In genomic region chr19:1503089-1503924, GRCh38 we compare ENCODE assay signal across 10 cellular contexts. TPM values are rescaled to one million over a fixed set of nuclear protein-coding genes. Genes with fewer than 3 reads are reported as not detected.
A peak's percentile ranks its signal among the peaks of the same experiment; 100 is the strongest.
DNase-seq lines count a peak whose midpoint lies in the region; ATAC-seq, FAIRE-seq and TF ChIP-seq lines count a peak whose summit lies in the region.
"Had no signal": no experiment of that assay in that cellular context is flagged by ENCODE, and none has a peak within 500 bp of the region (broad histone marks: within the 10 kb centered on the region; RNA-seq: fewer than 3 reads in every experiment).

No MANE protein-coding gene starts in this region.

- H3K27me3 Mint-ChIP-seq in activated naive CD4-positive, alpha-beta T cell treated with anti-CD3 and anti-CD28 coated beads for 36 hours (ENCODE audit: low read depth): peaks cover 13% of the 10 kb centered on the region

- no peak for ATAC-seq in GM21529 (IDR thresholded peaks at IDR 0.05; ENCODE audit: unreplicated experiment)

- H3K36me3 Mint-ChIP-seq in activated naive CD4-positive, alpha-beta T cell treated with anti-CD3 and anti-CD28 coated beads for 36 hours (ENCODE audit: low read depth): no peaks in the 10 kb centered on the region

- FAIRE-seq in RCC 7860 (lab: Jason Lieb, UNC): no peak
- FAIRE-seq: A204.1 had no signal

- peak overlapping the region in 1 of 2 donors; percentile 22 for H3K4me3 ChIP-seq in right atrium auricular region

- no peak overlapping the region for H3K4me3 Mint-ChIP-seq in activated naive CD4-positive, alpha-beta T cell treated with anti-CD3 and anti-CD28 coated beads for 36 hours

- CTCF ChIA-PET in activated naive CD4-positive, alpha-beta T cell treated with anti-CD3 and anti-CD28 coated beads for 36 hours (lab: Charles Lee): interaction anchor here (0.5 to 2.7 kb wide), 3 partner anchors 10 to 605 kb away, joined by 3 to 7 read pairs (median 3); no protein-coding TSS in a partner anchor

- peaks cover 11% of the 10 kb centered on the region for H3K36me3 ChIP-seq in right atrium auricular region

- no peaks in the 10 kb centered on the region for H3K9me3 Mint-ChIP-seq in activated naive CD4-positive, alpha-beta T cell treated with anti-CD3 and anti-CD28 coated beads for 36 hours

- no peaks in the 10 kb centered on the region for H3K27me3 ChIP-seq in right atrium auricular region

- H3K27ac ChIP-seq in right atrium auricular region: no peak overlapping the region
- H3K27ac ChIP-seq: epithelial cell of prostate had no signal

- no peaks in the 10 kb centered on the region for H3K9me3 ChIP-seq in right atrium auricular region

- DNase-seq in DMS 273 (lab: John Stamatoyannopoulos, UW; ENCODE audit: unreplicated experiment) (peak; percentile 79), DMS 273 treated with DMSO at 0.1 percent for 48 hours (lab: John Stamatoyannopoulos, UW) (no peak), SHP77 treated with DMSO at 0.1 percent for 48 hours (lab: John Stamatoyannopoulos, UW) (peak; percentile 2), right atrium auricular region (ENCODE audit: low spot score) (no peak), RCC 7860 (ENCODE audit: low spot score) (no peak)
- peak; percentile 72 for DNase-seq in activated naive CD4-positive, alpha-beta T cell treated with anti-CD3 and anti-CD28 coated beads for 36 hours
- peak; percentile 68 for DNase-seq in stimulated activated CD4-positive, alpha-beta T cell treated with anti-CD3 and anti-CD28 coated beads, Interleukin-12 subunit alpha, Interleukin-12 subunit beta, amount 100 ng/mL, for 4 hours

- peaks cover 0 to 16% of the 10 kb centered on the region in 2 donors for H3K4me1 ChIP-seq in right atrium auricular region

- intact Hi-C loops in activated naive CD4-positive, alpha-beta T cell treated with anti-CD3 and anti-CD28 coated beads for 36 hours (cut with micrococcal nuclease): no loop called here

- H3K4me1 Mint-ChIP-seq in activated naive CD4-positive, alpha-beta T cell treated with anti-CD3 and anti-CD28 coated beads for 36 hours (ENCODE audit: low read depth): peaks cover 11% of the 10 kb centered on the region

- TF ChIP-seq CTCF in right atrium auricular region (IDR thresholded peaks at IDR 0.05): peak; percentile 69 to 83

- H3K27ac Mint-ChIP-seq in activated naive CD4-positive, alpha-beta T cell treated with anti-CD3 and anti-CD28 coated beads for 36 hours: no peak overlapping the region

RNA-seq across cellular contexts. Expression of gene ADAMTSL5, which starts 9.5 kb away (rescaled TPM):
- 1 to 10 TPM in 1 of 2 experiments, under 1 TPM in 1; 0.95 to 1.6 TPM for total RNA-seq in activated naive CD4-positive, alpha-beta T cell treated with anti-CD3 and anti-CD28 coated beads for 36 hours
- total RNA-seq in right atrium auricular region: 10 to 100 TPM; 14.5 to 27.2 TPM

RNA-seq across cellular contexts. Expression of gene REEP6, which starts 12.3 kb away (rescaled TPM):
- total RNA-seq in activated naive CD4-positive, alpha-beta T cell treated with anti-CD3 and anti-CD28 coated beads for 36 hours: 1 to 10 TPM; 1.3 to 1.6 TPM
- 1 to 10 TPM; 1.3 to 2.3 TPM for total RNA-seq in right atrium auricular region

RNA-seq across cellular contexts. Expression of gene PCSK4, which starts 13.2 kb away (rescaled TPM):
- total RNA-seq in activated naive CD4-positive, alpha-beta T cell treated with anti-CD3 and anti-CD28 coated beads for 36 hours: 1 to 10 TPM; 1.5 to 1.7 TPM
- total RNA-seq in right atrium auricular region: 1 to 10 TPM; 1.0 to 4.4 TPM

RNA-seq across cellular contexts. Expression of gene PLK5, which starts 20.6 kb away (rescaled TPM):
- total RNA-seq in activated naive CD4-positive, alpha-beta T cell treated with anti-CD3 and anti-CD28 coated beads for 36 hours: not detected
- not detected for total RNA-seq in right atrium auricular region

RNA-seq across cellular contexts. Expression of gene C19orf25, which starts 24.3 kb away (rescaled TPM):
- total RNA-seq in activated naive CD4-positive, alpha-beta T cell treated with anti-CD3 and anti-CD28 coated beads for 36 hours: 10 to 100 TPM; 17.5 to 20.8 TPM
- total RNA-seq in right atrium auricular region: 10 to 100 TPM; 19.1 to 22.3 TPM

Comparison
In these comparisons a context has a peak if more than half of its experiments do, and no peak if none do; other contexts are left out.
1. DNase-seq: peak in DMS 273 (single experiment), SHP77 treated with DMSO at 0.1 percent for 48 hours (single experiment), activated naive CD4-positive, alpha-beta T cell treated with anti-CD3 and anti-CD28 coated beads for 36 hours (single experiment) and stimulated activated CD4-positive, alpha-beta T cell treated with anti-CD3 and anti-CD28 coated beads, Interleukin-12 subunit alpha, Interleukin-12 subunit beta, amount 100 ng/mL, for 4 hours (single experiment); none in DMS 273 treated with DMSO at 0.1 percent for 48 hours (single experiment), right atrium auricular region (single experiment) and RCC 7860 (single experiment).
2. RNA of gene ADAMTSL5, which starts 9.5 kb away (total RNA-seq): 14.5 to 27.2 TPM in right atrium auricular region; 0.95 to 1.6 TPM in activated naive CD4-positive, alpha-beta T cell treated with anti-CD3 and anti-CD28 coated beads for 36 hours; every median in the first group is over 4 times any median in the second.